1 cellular context compared by ENCODE assay signal in genomic region chr22:23281406-23282088, GRCh38.
A peak's percentile ranks its signal among the peaks of the same experiment; 100 is the strongest.
TF ChIP-seq lines count a peak whose summit lies in the region.

No MANE protein-coding gene starts in this region.

TF ChIP-seq in GM12878, 131 proteins besides CTCF, POLR2A, EP300 and RAD21 (continued from another document and continues in another):
- TF ChIP-seq MAX (IDR thresholded peaks at IDR 0.05; ENCODE audit: low read depth, low read length) = peak; percentile 40; the same call in 1 of the 2 replicates
- TF ChIP-seq ASH2L (IDR thresholded peaks at IDR 0.05; ENCODE audit: borderline replicate concordance, low read depth) = no peak
- no peak for TF ChIP-seq CBX3 (IDR thresholded peaks at IDR 0.05; ENCODE audit: borderline replicate concordance, low read depth)
- TF ChIP-seq, protein P1, sequence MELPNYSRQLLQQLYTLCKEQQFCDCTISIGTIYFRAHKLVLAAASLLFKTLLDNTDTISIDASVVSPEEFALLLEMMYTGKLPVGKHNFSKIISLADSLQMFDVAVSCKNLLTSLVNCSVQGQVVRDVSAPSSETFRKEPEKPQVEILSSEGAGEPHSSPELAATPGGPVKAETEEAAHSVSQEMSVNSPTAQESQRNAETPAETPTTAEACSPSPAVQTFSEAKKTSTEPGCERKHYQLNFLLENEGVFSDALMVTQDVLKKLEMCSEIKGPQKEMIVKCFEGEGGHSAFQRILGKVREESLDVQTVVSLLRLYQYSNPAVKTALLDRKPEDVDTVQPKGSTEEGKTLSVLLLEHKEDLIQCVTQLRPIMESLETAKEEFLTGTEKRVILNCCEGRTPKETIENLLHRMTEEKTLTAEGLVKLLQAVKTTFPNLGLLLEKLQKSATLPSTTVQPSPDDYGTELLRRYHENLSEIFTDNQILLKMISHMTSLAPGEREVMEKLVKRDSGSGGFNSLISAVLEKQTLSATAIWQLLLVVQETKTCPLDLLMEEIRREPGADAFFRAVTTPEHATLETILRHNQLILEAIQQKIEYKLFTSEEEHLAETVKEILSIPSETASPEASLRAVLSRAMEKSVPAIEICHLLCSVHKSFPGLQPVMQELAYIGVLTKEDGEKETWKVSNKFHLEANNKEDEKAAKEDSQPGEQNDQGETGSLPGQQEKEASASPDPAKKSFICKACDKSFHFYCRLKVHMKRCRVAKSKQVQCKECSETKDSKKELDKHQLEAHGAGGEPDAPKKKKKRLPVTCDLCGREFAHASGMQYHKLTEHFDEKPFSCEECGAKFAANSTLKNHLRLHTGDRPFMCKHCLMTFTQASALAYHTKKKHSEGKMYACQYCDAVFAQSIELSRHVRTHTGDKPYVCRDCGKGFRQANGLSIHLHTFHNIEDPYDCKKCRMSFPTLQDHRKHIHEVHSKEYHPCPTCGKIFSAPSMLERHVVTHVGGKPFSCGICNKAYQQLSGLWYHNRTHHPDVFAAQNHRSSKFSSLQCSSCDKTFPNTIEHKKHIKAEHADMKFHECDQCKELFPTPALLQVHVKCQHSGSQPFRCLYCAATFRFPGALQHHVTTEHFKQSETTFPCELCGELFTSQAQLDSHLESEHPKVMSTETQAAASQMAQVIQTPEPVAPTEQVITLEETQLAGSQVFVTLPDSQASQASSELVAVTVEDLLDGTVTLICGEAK (IDR thresholded peaks at IDR 0.05; ENCODE audit: borderline replicate concordance) = no peak
- TF ChIP-seq NFIC (IDR thresholded peaks at IDR 0.05; ENCODE audit: low read depth, low read length) = no peak
- TF ChIP-seq ZNF274 (IDR thresholded peaks at IDR 0.05; ENCODE audit: insufficient read depth, insufficient read length) = no peak
- 0 out of 2 replicates have a peak, but pooled peaks have one; percentile 16 for TF ChIP-seq IRF4 (IDR thresholded peaks at IDR 0.05; ENCODE audit: low read depth, low read length)
- TF ChIP-seq RUNX3 (IDR thresholded peaks at IDR 0.05; ENCODE audit: low read length) = peak; percentile 95
- no peak for TF ChIP-seq NRF1 (conservative IDR thresholded peaks at IDR 0.05; ENCODE audit: low read depth, low read length)
- no peak for TF ChIP-seq ATF7 (IDR thresholded peaks at IDR 0.05; ENCODE audit: low read depth)
- no peak for TF ChIP-seq ZNF687 (IDR thresholded peaks at IDR 0.05)
- no peak for TF ChIP-seq ESRRA (IDR thresholded peaks at IDR 0.05; ENCODE audit: low read length)
- TF ChIP-seq, protein P2, sequence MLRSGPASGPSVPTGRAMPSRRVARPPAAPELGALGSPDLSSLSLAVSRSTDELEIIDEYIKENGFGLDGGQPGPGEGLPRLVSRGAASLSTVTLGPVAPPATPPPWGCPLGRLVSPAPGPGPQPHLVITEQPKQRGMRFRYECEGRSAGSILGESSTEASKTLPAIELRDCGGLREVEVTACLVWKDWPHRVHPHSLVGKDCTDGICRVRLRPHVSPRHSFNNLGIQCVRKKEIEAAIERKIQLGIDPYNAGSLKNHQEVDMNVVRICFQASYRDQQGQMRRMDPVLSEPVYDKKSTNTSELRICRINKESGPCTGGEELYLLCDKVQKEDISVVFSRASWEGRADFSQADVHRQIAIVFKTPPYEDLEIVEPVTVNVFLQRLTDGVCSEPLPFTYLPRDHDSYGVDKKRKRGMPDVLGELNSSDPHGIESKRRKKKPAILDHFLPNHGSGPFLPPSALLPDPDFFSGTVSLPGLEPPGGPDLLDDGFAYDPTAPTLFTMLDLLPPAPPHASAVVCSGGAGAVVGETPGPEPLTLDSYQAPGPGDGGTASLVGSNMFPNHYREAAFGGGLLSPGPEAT (IDR thresholded peaks at IDR 0.05; ENCODE audit: low read depth) = 0 out of 2 replicates have a peak, but pooled peaks have one; percentile 21
- TF ChIP-seq, protein P3, sequence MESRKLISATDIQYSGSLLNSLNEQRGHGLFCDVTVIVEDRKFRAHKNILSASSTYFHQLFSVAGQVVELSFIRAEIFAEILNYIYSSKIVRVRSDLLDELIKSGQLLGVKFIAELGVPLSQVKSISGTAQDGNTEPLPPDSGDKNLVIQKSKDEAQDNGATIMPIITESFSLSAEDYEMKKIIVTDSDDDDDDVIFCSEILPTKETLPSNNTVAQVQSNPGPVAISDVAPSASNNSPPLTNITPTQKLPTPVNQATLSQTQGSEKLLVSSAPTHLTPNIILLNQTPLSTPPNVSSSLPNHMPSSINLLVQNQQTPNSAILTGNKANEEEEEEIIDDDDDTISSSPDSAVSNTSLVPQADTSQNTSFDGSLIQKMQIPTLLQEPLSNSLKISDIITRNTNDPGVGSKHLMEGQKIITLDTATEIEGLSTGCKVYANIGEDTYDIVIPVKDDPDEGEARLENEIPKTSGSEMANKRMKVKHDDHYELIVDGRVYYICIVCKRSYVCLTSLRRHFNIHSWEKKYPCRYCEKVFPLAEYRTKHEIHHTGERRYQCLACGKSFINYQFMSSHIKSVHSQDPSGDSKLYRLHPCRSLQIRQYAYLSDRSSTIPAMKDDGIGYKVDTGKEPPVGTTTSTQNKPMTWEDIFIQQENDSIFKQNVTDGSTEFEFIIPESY (IDR thresholded peaks at IDR 0.05) = peak; percentile 20; the same call in 1 of the 2 replicates
- TF ChIP-seq, protein P4, sequence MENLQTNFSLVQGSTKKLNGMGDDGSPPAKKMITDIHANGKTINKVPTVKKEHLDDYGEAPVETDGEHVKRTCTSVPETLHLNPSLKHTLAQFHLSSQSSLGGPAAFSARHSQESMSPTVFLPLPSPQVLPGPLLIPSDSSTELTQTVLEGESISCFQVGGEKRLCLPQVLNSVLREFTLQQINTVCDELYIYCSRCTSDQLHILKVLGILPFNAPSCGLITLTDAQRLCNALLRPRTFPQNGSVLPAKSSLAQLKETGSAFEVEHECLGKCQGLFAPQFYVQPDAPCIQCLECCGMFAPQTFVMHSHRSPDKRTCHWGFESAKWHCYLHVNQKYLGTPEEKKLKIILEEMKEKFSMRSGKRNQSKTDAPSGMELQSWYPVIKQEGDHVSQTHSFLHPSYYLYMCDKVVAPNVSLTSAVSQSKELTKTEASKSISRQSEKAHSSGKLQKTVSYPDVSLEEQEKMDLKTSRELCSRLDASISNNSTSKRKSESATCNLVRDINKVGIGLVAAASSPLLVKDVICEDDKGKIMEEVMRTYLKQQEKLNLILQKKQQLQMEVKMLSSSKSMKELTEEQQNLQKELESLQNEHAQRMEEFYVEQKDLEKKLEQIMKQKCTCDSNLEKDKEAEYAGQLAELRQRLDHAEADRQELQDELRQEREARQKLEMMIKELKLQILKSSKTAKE (IDR thresholded peaks at IDR 0.05; ENCODE audit: low read depth, poor library complexity, severe bottlenecking) = no peak
- TF ChIP-seq CHD4 (IDR thresholded peaks at IDR 0.05) = no peak
- no peak for TF ChIP-seq FOXM1 (IDR thresholded peaks at IDR 0.05; ENCODE audit: low read depth, low read length)
- no peak for TF ChIP-seq MYC (IDR thresholded peaks at IDR 0.05; ENCODE audit: insufficient read depth, insufficient read length, insufficient replicate concordance, low read length, severe bottlenecking)
- TF ChIP-seq, protein P5, sequence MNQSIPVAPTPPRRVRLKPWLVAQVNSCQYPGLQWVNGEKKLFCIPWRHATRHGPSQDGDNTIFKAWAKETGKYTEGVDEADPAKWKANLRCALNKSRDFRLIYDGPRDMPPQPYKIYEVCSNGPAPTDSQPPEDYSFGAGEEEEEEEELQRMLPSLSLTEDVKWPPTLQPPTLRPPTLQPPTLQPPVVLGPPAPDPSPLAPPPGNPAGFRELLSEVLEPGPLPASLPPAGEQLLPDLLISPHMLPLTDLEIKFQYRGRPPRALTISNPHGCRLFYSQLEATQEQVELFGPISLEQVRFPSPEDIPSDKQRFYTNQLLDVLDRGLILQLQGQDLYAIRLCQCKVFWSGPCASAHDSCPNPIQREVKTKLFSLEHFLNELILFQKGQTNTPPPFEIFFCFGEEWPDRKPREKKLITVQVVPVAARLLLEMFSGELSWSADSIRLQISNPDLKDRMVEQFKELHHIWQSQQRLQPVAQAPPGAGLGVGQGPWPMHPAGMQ (IDR thresholded peaks at IDR 0.05; ENCODE audit: borderline replicate concordance) = no peak
- peak; percentile 59; the same call in 1 of the 2 replicates for TF ChIP-seq RB1 (IDR thresholded peaks at IDR 0.05; ENCODE audit: borderline replicate concordance)
- TF ChIP-seq HCFC1 (IDR thresholded peaks at IDR 0.05; ENCODE audit: low read length) = no peak
- no peak for TF ChIP-seq RBBP5 (conservative IDR thresholded peaks at IDR 0.05)
- no peak for TF ChIP-seq FOXK2 (IDR thresholded peaks at IDR 0.05)
- TF ChIP-seq IKZF2 (IDR thresholded peaks at IDR 0.05) = peak in 1 of 2 experiments; percentile 25; a peak in 1 of 4 replicates
- peak; percentile 84; the same call in 1 of the 2 replicates for TF ChIP-seq STAT1 (conservative IDR thresholded peaks at IDR 0.05)
- TF ChIP-seq, protein P6, sequence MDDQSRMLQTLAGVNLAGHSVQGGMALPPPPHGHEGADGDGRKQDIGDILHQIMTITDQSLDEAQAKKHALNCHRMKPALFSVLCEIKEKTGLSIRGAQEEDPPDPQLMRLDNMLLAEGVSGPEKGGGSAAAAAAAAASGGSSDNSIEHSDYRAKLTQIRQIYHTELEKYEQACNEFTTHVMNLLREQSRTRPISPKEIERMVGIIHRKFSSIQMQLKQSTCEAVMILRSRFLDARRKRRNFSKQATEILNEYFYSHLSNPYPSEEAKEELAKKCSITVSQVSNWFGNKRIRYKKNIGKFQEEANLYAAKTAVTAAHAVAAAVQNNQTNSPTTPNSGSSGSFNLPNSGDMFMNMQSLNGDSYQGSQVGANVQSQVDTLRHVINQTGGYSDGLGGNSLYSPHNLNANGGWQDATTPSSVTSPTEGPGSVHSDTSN (IDR thresholded peaks at IDR 0.05; ENCODE audit: insufficient replicate concordance, low read depth, low read length) = no peak
- peak; percentile 92 for TF ChIP-seq CBFB (IDR thresholded peaks at IDR 0.05; ENCODE audit: low read depth)
- TF ChIP-seq HDGF (IDR thresholded peaks at IDR 0.05) = peak; percentile 81
- no peak for TF ChIP-seq PRDM15 (CRISPR knock-in tag; IDR thresholded peaks at IDR 0.05)
- TF ChIP-seq RFX5 (IDR thresholded peaks at IDR 0.05; ENCODE audit: low read depth, low read length) = no peak
- TF ChIP-seq RELA (IDR thresholded peaks at IDR 0.05; ENCODE audit: borderline replicate concordance, partially characterized antibody) = peak; percentile 74
- TF ChIP-seq NFXL1 (IDR thresholded peaks at IDR 0.05; ENCODE audit: borderline replicate concordance) = no peak
- no peak for TF ChIP-seq WRNIP1 (IDR thresholded peaks at IDR 0.05; ENCODE audit: borderline replicate concordance, low read depth, low read length)
- TF ChIP-seq DPF2 (IDR thresholded peaks at IDR 0.05) = peak; percentile 59; the same call in 1 of the 2 replicates
- peak; percentile 41; the same call in 1 of the 2 replicates for TF ChIP-seq MTA2 (IDR thresholded peaks at IDR 0.05; ENCODE audit: low read depth)
- no peak for TF ChIP-seq BMI1 (IDR thresholded peaks at IDR 0.05; ENCODE audit: borderline replicate concordance)
